Comparison of ENCODE assay signal across 8 cellular contexts in the genomic region with DNA sequence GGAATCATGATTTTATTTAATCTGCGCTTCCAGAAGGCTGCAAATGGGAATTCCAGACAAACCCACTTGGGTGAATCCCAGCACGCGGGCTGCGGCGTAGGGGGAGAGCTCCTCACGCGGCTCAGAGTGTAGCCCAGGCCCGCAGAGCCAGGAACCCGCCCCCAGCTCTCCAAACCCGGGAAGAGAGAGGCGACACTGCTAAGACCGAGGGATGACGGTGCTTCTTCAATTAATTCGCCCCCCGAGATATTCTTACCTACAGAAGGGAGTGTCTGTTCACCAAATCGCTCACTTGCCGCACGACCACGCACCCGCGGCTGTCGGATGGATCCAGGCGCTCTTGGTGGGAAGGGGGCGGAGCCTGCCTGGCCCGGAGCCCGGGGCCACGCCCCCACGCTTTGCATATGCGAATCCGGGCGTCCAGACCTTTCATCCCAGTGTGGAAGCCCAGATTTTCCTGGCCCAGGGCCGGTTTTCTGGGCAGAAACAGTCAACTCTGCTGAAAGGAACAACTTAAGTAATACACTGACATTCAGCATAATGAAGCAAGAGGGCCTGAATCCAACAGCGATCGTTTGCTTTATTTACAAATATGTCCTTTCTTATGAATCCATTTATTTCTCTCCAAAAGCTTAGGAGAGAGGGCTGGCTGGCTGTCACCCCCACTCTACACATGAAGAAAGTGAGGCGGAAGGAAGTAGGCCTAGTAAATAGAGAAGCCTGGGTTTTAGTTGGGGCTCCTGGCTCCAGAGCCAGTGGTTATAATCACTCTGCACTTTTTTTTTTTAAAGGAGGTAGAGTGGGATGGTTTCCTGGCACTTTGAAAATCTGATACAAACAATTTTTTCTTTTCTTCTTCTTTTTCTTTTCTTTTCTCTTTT. TPM values are rescaled to one million over a fixed set of nuclear protein-coding genes. Genes with fewer than 3 reads are reported as not detected.
A peak's percentile ranks its signal among the peaks of the same experiment; 100 is the strongest.
DNase-seq lines count a peak whose midpoint lies in the region; ATAC-seq and TF ChIP-seq lines count a peak whose summit lies in the region.

A gene (minus strand): TSS at position 342 of the 881 bp plus-strand sequence. CDS start 15,710 bp downstream, outside the sequence.

- no peak within 1 kb of the TSS for H3K27ac Mint-ChIP-seq in HFFc6
- H3K27ac Mint-ChIP-seq in osteocyte (ENCODE audit: unreplicated experiment), result no peak within 1 kb of the TSS

- intact Hi-C loops in left cardiac atrium (cut with DNase I), result no loop called here

- H3K27me3 Mint-ChIP-seq in HFFc6 (ENCODE audit: insufficient read depth) (peaks cover 15% of the 10 kb centered on the region), osteocyte (ENCODE audit: unreplicated experiment) (peaks cover 48% of the 10 kb centered on the region)

- no peak for TF ChIP-seq CTCF in HFFc6 (IDR thresholded peaks at IDR 0.05)
- no peak for TF ChIP-seq CTCF in osteocyte (IDR thresholded peaks at IDR 0.05)

- ATAC-seq in left cardiac atrium (peak; percentile 94 to 97), HG02642 (IDR thresholded peaks at IDR 0.05; ENCODE audit: poor library complexity, unreplicated experiment) (no peak), HG03460 (IDR thresholded peaks at IDR 0.05; ENCODE audit: unreplicated experiment) (no peak), HG03354 (IDR thresholded peaks at IDR 0.05; ENCODE audit: poor library complexity, severe bottlenecking, unreplicated experiment) (no peak)

- H3K4me1 Mint-ChIP-seq in HFFc6 (ENCODE audit: low read depth), result peaks cover 5% of the 10 kb centered on the region; the same call in 1 of the 2 replicates
- peaks cover 9% of the 10 kb centered on the region for H3K4me1 Mint-ChIP-seq in osteocyte (ENCODE audit: unreplicated experiment)

- H3K4me3 Mint-ChIP-seq in HFFc6 (peak within 1 kb of the TSS; percentile 79), osteocyte (ENCODE audit: unreplicated experiment) (peak within 1 kb of the TSS; percentile 73)

- DNase-seq in AG08396 (ENCODE audit: low spot score), result peak; percentile 78
- DNase-seq in HFFc6, result no peak
- peak; percentile 92 for DNase-seq in left cardiac atrium
- peak; percentile 88 for DNase-seq in osteocyte (ENCODE audit: extremely low spot score, unreplicated experiment)

- H3K9me3 Mint-ChIP-seq in HFFc6, result no peaks in the 10 kb centered on the region
- no peaks in the 10 kb centered on the region for H3K9me3 Mint-ChIP-seq in osteocyte (ENCODE audit: unreplicated experiment)

- peak within 1 kb of the TSS; percentile 29 for H3K27ac ChIP-seq in angular gyrus (ENCODE audit: low read depth, low read length)

- H3K36me3 Mint-ChIP-seq in HFFc6 (ENCODE audit: low read depth), result no peaks in the 10 kb centered on the region
- no peaks in the 10 kb centered on the region for H3K36me3 Mint-ChIP-seq in osteocyte (ENCODE audit: unreplicated experiment)

RNA-seq across cellular contexts. Expression of the gene that starts here (rescaled TPM):
- under 1 TPM in 1 of 6 experiments, not detected in 5; 0.14 TPM for total RNA-seq in HFFc6 (2021; fragmentation: NEBNext Ultra II Directional; extraction: Animal tissue kit (Norgen Biotek cat#: 25700))
- 10 to 100 TPM; 14.2 to 40.4 TPM for total RNA-seq in left cardiac atrium
- not detected in 2 replicates for total RNA-seq in osteocyte

Comparison
In these comparisons a context has a peak if more than half of its experiments do, and no peak if none do; other contexts are left out.
1. RNA of the gene that starts here (total RNA-seq): 14.2 to 40.4 TPM in left cardiac atrium; 0.14 TPM in HFFc6 and not detected in osteocyte; every median in the first group is over 10 times any median in the second.
2. Peak in DNase-seq in osteocyte; RNA of the gene not detected or under 1 TPM.
3. ATAC-seq: peak in left cardiac atrium (2 of 2); none in HG02642 (single experiment), HG03460 (single experiment) and HG03354 (single experiment).